Comparison of ENCODE assay signal across 8 cellular contexts in genomic region chr19:14419038-14419813, GRCh38. TPM values are rescaled to one million over a fixed set of nuclear protein-coding genes. Genes with fewer than 3 reads are reported as not detected.
DNase-seq lines count a peak whose midpoint lies in the region; ATAC-seq lines count a peak whose summit lies in the region.

Gene DDX39A, minus strand, starts transcription at chr19:14419341. Its CDS starts 6,121 bp downstream, at chr19:14413220.

- no peaks in the 10 kb centered on the region for H3K27me3 ChIP-seq in BLaER1 treated with 17β-estradiol and CSF1 and Interleukin-3, amounts not matched to agents 10 nM and 100 nM

- DNase-seq in NCI-H748 (lab: John Stamatoyannopoulos, UW; ENCODE audit: unreplicated experiment) (peak; percentile 99), left lobe of liver (ENCODE audit: low spot score) (peak; percentile 98)
- DNase-seq in activated CD4-positive, alpha-beta T cell treated with anti-CD3 and anti-CD28 coated beads, Interleukin-2, amount 50 U/mL, for 1 hour = peak; percentile 94
- DNase-seq in stimulated activated CD4-positive, alpha-beta T cell treated with anti-CD3 and anti-CD28 coated beads, Interleukin-2, amount 100 ng/mL, for 4 hours (ENCODE audit: low read depth) = peak; percentile 97

- intact Hi-C loops in dendritic cell treated with granulocyte-macrophage colony-stimulating factor and Interleukin-4, amounts not matched to agents 40 ng/mL and 50 ng/mL, for 4 days (cut with micrococcal nuclease) = no loop called here

- H3K36me3 Mint-ChIP-seq in dendritic cell treated with granulocyte-macrophage colony-stimulating factor and Interleukin-4, amounts not matched to agents 40 ng/mL and 50 ng/mL, for 4 days (ENCODE audit: low read depth) = peaks cover 42% of the 10 kb centered on the region

- H3K4me1 ChIP-seq in BLaER1 treated with 17β-estradiol and CSF1 and Interleukin-3, amounts not matched to agents 10 nM and 100 nM = peaks cover 53 to 73% (median 68%) of the 10 kb centered on the region in 10 experiments

- peak within 1 kb of the TSS; percentile 96 for H3K27ac Mint-ChIP-seq in dendritic cell treated with granulocyte-macrophage colony-stimulating factor and Interleukin-4, amounts not matched to agents 40 ng/mL and 50 ng/mL, for 4 days

- peaks cover 14 to 30% (median 29%) of the 10 kb centered on the region in 11 experiments; a peak in 19 of 22 replicates for H3K36me3 ChIP-seq in BLaER1 treated with 17β-estradiol and CSF1 and Interleukin-3, amounts not matched to agents 10 nM and 100 nM

- ATAC-seq in GM19351 (IDR thresholded peaks at IDR 0.05; ENCODE audit: unreplicated experiment) (peak; percentile 85), HG03521 (IDR thresholded peaks at IDR 0.05; ENCODE audit: unreplicated experiment) (peak; percentile 87), left lobe of liver (peak; percentile 97)

- H4K20me1 ChIP-seq in BLaER1 treated with 17β-estradiol and CSF1 and Interleukin-3, amounts not matched to agents 10 nM and 100 nM = peaks cover 40 to 48% (median 46%) of the 10 kb centered on the region in 11 experiments

- peak within 1 kb of the TSS; percentile 95 for H3K4me3 Mint-ChIP-seq in dendritic cell treated with granulocyte-macrophage colony-stimulating factor and Interleukin-4, amounts not matched to agents 40 ng/mL and 50 ng/mL, for 4 days

- peak within 1 kb of the TSS; percentile 87 to 97 (median 92) for H3K9ac ChIP-seq in BLaER1 treated with 17β-estradiol and CSF1 and Interleukin-3, amounts not matched to agents 10 nM and 100 nM

- H3K4me3 ChIP-seq in BLaER1 treated with 17β-estradiol and CSF1 and Interleukin-3, amounts not matched to agents 10 nM and 100 nM = peak within 1 kb of the TSS; percentile 77 to 96 (median 89)

- H3K27me3 Mint-ChIP-seq in dendritic cell treated with granulocyte-macrophage colony-stimulating factor and Interleukin-4, amounts not matched to agents 40 ng/mL and 50 ng/mL, for 4 days = no peaks in the 10 kb centered on the region

- H3K9me3 Mint-ChIP-seq in dendritic cell treated with granulocyte-macrophage colony-stimulating factor and Interleukin-4, amounts not matched to agents 40 ng/mL and 50 ng/mL, for 4 days = no peaks in the 10 kb centered on the region

- H3K4me1 Mint-ChIP-seq in dendritic cell treated with granulocyte-macrophage colony-stimulating factor and Interleukin-4, amounts not matched to agents 40 ng/mL and 50 ng/mL, for 4 days (ENCODE audit: low read depth) = peaks cover 48% of the 10 kb centered on the region

- peaks cover 0 to 6% (median 0%) of the 10 kb centered on the region in 11 experiments; a peak in 1 of 22 replicates for H3K9me3 ChIP-seq in BLaER1 treated with 17β-estradiol and CSF1 and Interleukin-3, amounts not matched to agents 10 nM and 100 nM (replicated peaks in 1 of 11)

- H3K4me2 ChIP-seq in BLaER1 treated with 17β-estradiol and CSF1 and Interleukin-3, amounts not matched to agents 10 nM and 100 nM = peak within 1 kb of the TSS; percentile 92 to 100 (median 97)

- peak within 1 kb of the TSS; percentile 85 to 96 (median 90) for H3K27ac ChIP-seq in BLaER1 treated with 17β-estradiol and CSF1 and Interleukin-3, amounts not matched to agents 10 nM and 100 nM

RNA-seq across cellular contexts. Expression of gene DDX39A, which starts in this region (rescaled TPM):
- total RNA-seq in left lobe of liver = 18.0 TPM

Comparison
In these comparisons a context has a peak if more than half of its experiments do, and no peak if none do; other contexts are left out.
1. Peak in every context shown above with its lines: DNase-seq, ATAC-seq, H3K4me3 ChIP-seq and H3K27ac ChIP-seq.